In the genomic region with DNA sequence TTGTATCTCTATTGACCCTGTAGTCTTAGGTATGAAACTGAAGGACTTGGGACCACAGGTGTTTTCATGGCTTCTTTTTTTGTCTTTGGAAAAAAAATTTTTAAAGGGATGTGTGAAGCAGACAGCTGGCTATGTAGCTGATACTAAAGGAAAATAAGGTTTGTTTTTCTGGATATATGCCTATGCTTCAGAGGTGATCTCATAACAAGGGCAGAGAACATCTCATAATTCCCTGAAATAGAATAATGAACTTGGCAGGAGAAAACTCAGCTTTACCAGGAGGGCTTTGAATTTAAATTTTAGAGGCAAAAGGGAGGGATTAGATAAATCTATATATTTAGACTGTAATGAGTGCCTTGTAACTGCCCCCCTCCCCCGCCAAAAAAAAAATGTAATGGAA, we compare ENCODE assay signal across 28 cellular contexts.
"Had no signal": no experiment of that assay in that cellular context is flagged by ENCODE, and none has a peak within 500 bp of the region (broad histone marks: within the 10 kb centered on the region; RNA-seq: fewer than 3 reads in every experiment).

No MANE protein-coding gene starts in this region.

- ATAC-seq: activated naive CD4-positive, alpha-beta T cell treated with anti-CD3 and anti-CD28 coated beads, Interleukin-2, amount 50 U/mL, for 72 hours; activated naive CD8-positive, alpha-beta T cell treated with anti-CD3 and anti-CD28 coated beads, Interleukin-2, amount 50 U/mL, for 24 hours; activated T-cell treated with anti-CD3 and anti-CD28 coated beads, Interleukin-2, amount 50 U/mL, for 4 hours; activated T-cell treated with anti-CD3 and anti-CD28 coated beads, Interleukin-2, amount 50 U/mL, for 72 hours; activated T-helper 17 cell treated with anti-CD3 and anti-CD28 coated beads, Interleukin-2, amount 50 U/mL, for 72 hours; body of pancreas had no signal

- DNase-seq: activated effector memory CD4-positive, alpha-beta T cell treated with anti-CD3 and anti-CD28 coated beads, Interleukin-2, amount 50 U/mL, for 16 hours; activated effector memory CD4-positive, alpha-beta T cell treated with Interleukin-2 at 50 U/mL for 16 hours; activated gamma-delta T cell; activated gamma-delta T cell treated with Interleukin-2 at 50 U/mL for 16 hours; activated naive CD4-positive, alpha-beta T cell; activated naive CD4-positive, alpha-beta T cell treated with anti-CD3 and anti-CD28 coated beads for 36 hours; activated naive CD4-positive, alpha-beta T cell treated with anti-CD3 and anti-CD28 coated beads, Interleukin-2, amount 10 ng/mL, durations not matched to agents 7 days and 5 days; activated naive CD4-positive, alpha-beta T cell treated with anti-CD3 and anti-CD28 coated beads, Interleukin-2, amount 50 U/mL, for 16 hours; activated naive CD4-positive, alpha-beta T cell treated with Interleukin-2 at 50 U/mL for 16 hours; activated naive CD8-positive, alpha-beta T cell treated with anti-CD3 and anti-CD28 coated beads for 36 hours; activated naive CD8-positive, alpha-beta T cell treated with anti-CD3 and anti-CD28 coated beads, Interleukin-2, amount 10 ng/mL, durations not matched to agents 7 days and 5 days; activated naive CD8-positive, alpha-beta T cell treated with anti-CD3 and anti-CD28 coated beads, Interleukin-2, amount 50 U/mL, for 24 hours; activated T-cell treated with anti-CD3 and anti-CD28 coated beads, Interleukin-2, amount 50 U/mL, for 1 hour; activated T-cell treated with anti-CD3 and anti-CD28 coated beads, Interleukin-2, amount 50 U/mL, for 24 hours; activated T-cell treated with anti-CD3 and anti-CD28 coated beads, Interleukin-2, amount 50 U/mL, for 4 hours; activated T-cell treated with anti-CD3 and anti-CD28 coated beads, Interleukin-2, amount 50 U/mL, for 48 hours; activated T-cell treated with anti-CD3 and anti-CD28 coated beads, Interleukin-2, amount 50 U/mL, for 72 hours; adrenal gland; amniotic stem cell; amygdala; anterior cingulate cortex; aorta; body of pancreas; brain microvascular endothelial cell; central memory CD4-positive, alpha-beta T cell; cerebellar nuclear complex had no signal
